20 cellular contexts compared by ENCODE assay signal in the genomic region with DNA sequence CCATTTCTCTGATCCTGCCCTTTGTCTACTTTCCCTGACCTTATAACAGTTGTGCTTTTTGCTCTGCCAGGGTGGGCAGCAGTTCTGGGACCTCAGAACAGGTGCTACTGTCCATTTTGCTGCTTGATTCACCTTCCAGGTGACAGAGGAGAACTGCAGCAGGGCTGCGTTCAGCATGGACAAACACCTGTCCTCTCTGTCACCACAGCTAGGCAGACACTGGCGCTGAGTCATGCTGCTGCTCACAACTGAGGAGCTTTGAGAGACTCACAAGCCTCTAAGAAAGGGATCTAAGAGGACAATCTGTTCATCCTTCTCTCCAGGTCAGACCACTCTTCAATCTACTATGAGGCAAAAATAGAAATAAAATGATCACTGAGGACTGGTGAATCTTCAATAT.
A peak's percentile ranks its signal among the peaks of the same experiment; 100 is the strongest.
DNase-seq lines count a peak whose midpoint lies in the region; TF ChIP-seq lines count a peak whose summit lies in the region.
"Had no signal": no experiment of that assay in that cellular context is flagged by ENCODE, and none has a peak within 500 bp of the region (broad histone marks: within the 10 kb centered on the region; RNA-seq: fewer than 3 reads in every experiment).

No MANE protein-coding gene starts in this region.

- H3K36me3 Mint-ChIP-seq in endothelial cell (ENCODE audit: low read depth, unreplicated experiment) = no peaks in the 10 kb centered on the region
- H3K36me3 Mint-ChIP-seq: activated naive CD8-positive, alpha-beta T cell had no signal

- H3K23ac ChIP-seq in mesendoderm (ENCODE audit: low read length) = peak overlapping the region; percentile 54

- no peaks in the 10 kb centered on the region for H3K4me1 Mint-ChIP-seq in endothelial cell (ENCODE audit: unreplicated experiment)

- H3K27ac Mint-ChIP-seq in endothelial cell (ENCODE audit: unreplicated experiment) = no peak overlapping the region
- H3K27ac Mint-ChIP-seq: activated naive CD8-positive, alpha-beta T cell; activated T-helper 1 cell treated with anti-CD3 and anti-CD28 coated beads, Interleukin-12 subunit alpha, Interleukin-12 subunit beta, Interleukin-2, Interleukin-4 antibody, amounts not matched to agents 30 ng/mL and 10 ng/mL and 1 ng/mL, durations not matched to agents 14 hours and 24 hours and 36 hours; CD4-positive, alpha-beta T cell had no signal

- TF ChIP-seq CTCF in endothelial cell (IDR thresholded peaks at IDR 0.05; ENCODE audit: unreplicated experiment) = no peak

- peaks cover 1% of the 10 kb centered on the region for H3K27me3 Mint-ChIP-seq in endothelial cell (ENCODE audit: unreplicated experiment)
- H3K27me3 Mint-ChIP-seq: CD4-positive, alpha-beta T cell had no signal

- H3K4me1 ChIP-seq in SJCRH30 (peaks cover 5% of the 10 kb centered on the region), mesendoderm (ENCODE audit: control insufficient read depth, low read depth, low read length) (peaks cover 2% of the 10 kb centered on the region)
- H3K4me1 ChIP-seq: heart left ventricle, sigmoid colon, tibial nerve had no signal

- no peaks in the 10 kb centered on the region for H3K9me3 Mint-ChIP-seq in endothelial cell (ENCODE audit: unreplicated experiment)
- H3K9me3 Mint-ChIP-seq: activated T-helper 1 cell treated with anti-CD3 and anti-CD28 coated beads, Interleukin-12 subunit alpha, Interleukin-12 subunit beta, Interleukin-2, Interleukin-4 antibody, amounts not matched to agents 30 ng/mL and 10 ng/mL and 1 ng/mL, durations not matched to agents 14 hours and 24 hours and 36 hours had no signal

- peak overlapping the region; percentile 34 for H3K56ac ChIP-seq in mesendoderm (ENCODE audit: low read length)

- H3K9me3 ChIP-seq in SJCRH30 (replicated peaks) = no peaks in the 10 kb centered on the region
- H3K9me3 ChIP-seq: heart left ventricle, ovary, sigmoid colon, tibial nerve had no signal

- H3K4me3 ChIP-seq in SJCRH30 = no peak overlapping the region
- H3K4me3 ChIP-seq in mesendoderm (ENCODE audit: low read length) = no peak overlapping the region
- H3K4me3 ChIP-seq: heart left ventricle, lung, ovary, PC-9, sigmoid colon, tibial nerve had no signal

- H2BK5ac ChIP-seq in mesendoderm (ENCODE audit: low read length) = peak overlapping the region; percentile 20

- H2BK15ac ChIP-seq in mesendoderm (replicated peaks; ENCODE audit: low read depth) = no peak overlapping the region

- H3K79me2 ChIP-seq in mesendoderm (ENCODE audit: control insufficient read depth, insufficient read depth, low read length) = no peaks in the 10 kb centered on the region

- H3K27ac ChIP-seq in SJCRH30 = no peak overlapping the region
- no peak overlapping the region for H3K27ac ChIP-seq in mesendoderm (ENCODE audit: low read depth, low read length)
- H3K27ac ChIP-seq: heart left ventricle, ovary, PC-9, sigmoid colon, tibial nerve had no signal

- no peak overlapping the region for H2BK120ac ChIP-seq in mesendoderm (ENCODE audit: low read depth, low read length)

- H3K27me3 ChIP-seq in SJCRH30 (no peaks in the 10 kb centered on the region), mesendoderm (ENCODE audit: insufficient read depth, low read length, poor library complexity) (no peaks in the 10 kb centered on the region)
- H3K27me3 ChIP-seq: heart left ventricle, ovary, sigmoid colon, tibial nerve had no signal

- no peak overlapping the region for H4K5ac ChIP-seq in mesendoderm (ENCODE audit: low read length)

- H3K4me2 ChIP-seq in mesendoderm (ENCODE audit: low read length) = no peak overlapping the region
- H3K4me2 ChIP-seq: PC-9 had no signal

- H2AK5ac ChIP-seq in mesendoderm (ENCODE audit: low read length) = no peak overlapping the region

- H3K36me3 ChIP-seq in SJCRH30 (no peaks in the 10 kb centered on the region), mesendoderm (ENCODE audit: control insufficient read depth, insufficient read depth, low read length) (no peaks in the 10 kb centered on the region)
- H3K36me3 ChIP-seq: heart left ventricle, ovary, sigmoid colon, tibial nerve had no signal

- H3K9ac ChIP-seq in mesendoderm (ENCODE audit: low read length) = no peak overlapping the region

- no peak overlapping the region for H3K4ac ChIP-seq in mesendoderm (ENCODE audit: low read depth, low read length)

- H4K8ac ChIP-seq in mesendoderm (ENCODE audit: low read depth, low read length) = no peak overlapping the region

- WGBS in mesendoderm (ENCODE audit: extremely low coverage, insufficient coverage, low lambda C conversion rate) = no CpG with 5 or more reads among the region's 2 CpGs

- DNase-seq in D341Med (ENCODE audit: low spot score) (peak; percentile 27), NCI-H1436 treated with DMSO at 0.1 percent for 48 hours (lab: John Stamatoyannopoulos, UW) (peak; percentile 38), SJCRH30 (peak; percentile 58 to 66), mesendoderm (peak; percentile 69), COLO668 (lab: John Stamatoyannopoulos, UW; ENCODE audit: unreplicated experiment) (no peak), endothelial cell (ENCODE audit: low spot score) (no peak), cerebellum (ENCODE audit: low spot score) (no peak), globus pallidus (ENCODE audit: low spot score) (no peak)
- DNase-seq: CD4-positive, alpha-beta T cell; heart left ventricle; NCI-H1930; ovary; sigmoid colon; stimulated activated CD4-positive, alpha-beta T cell treated with anti-CD3 and anti-CD28 coated beads, Interleukin-1b, Interleukin-23, amount 100 ng/mL, for 48 hours; stimulated activated naive CD4-positive, alpha-beta T cell had no signal

- H3K79me1 ChIP-seq in mesendoderm (ENCODE audit: low read length) = no peaks in the 10 kb centered on the region

- no peak overlapping the region for H3K18ac ChIP-seq in mesendoderm (ENCODE audit: low read length)

- no peak overlapping the region for H3K4me3 Mint-ChIP-seq in endothelial cell (ENCODE audit: unreplicated experiment)
- H3K4me3 Mint-ChIP-seq: activated naive CD8-positive, alpha-beta T cell; activated T-helper 1 cell treated with anti-CD3 and anti-CD28 coated beads, Interleukin-12 subunit alpha, Interleukin-12 subunit beta, Interleukin-2, Interleukin-4 antibody, amounts not matched to agents 30 ng/mL and 10 ng/mL and 1 ng/mL, durations not matched to agents 14 hours and 24 hours and 36 hours; CD4-positive, alpha-beta T cell had no signal

Comparison
In these comparisons a context has a peak if more than half of its experiments do, and no peak if none do; other contexts are left out.
1. DNase-seq: peak in D341Med (single experiment), NCI-H1436 treated with DMSO at 0.1 percent for 48 hours (single experiment), SJCRH30 (2 of 2) and mesendoderm (single experiment); none in COLO668 (single experiment), endothelial cell (single experiment), cerebellum (single experiment) and globus pallidus (single experiment).